2 cellular contexts compared by ENCODE assay signal in the genomic region with DNA sequence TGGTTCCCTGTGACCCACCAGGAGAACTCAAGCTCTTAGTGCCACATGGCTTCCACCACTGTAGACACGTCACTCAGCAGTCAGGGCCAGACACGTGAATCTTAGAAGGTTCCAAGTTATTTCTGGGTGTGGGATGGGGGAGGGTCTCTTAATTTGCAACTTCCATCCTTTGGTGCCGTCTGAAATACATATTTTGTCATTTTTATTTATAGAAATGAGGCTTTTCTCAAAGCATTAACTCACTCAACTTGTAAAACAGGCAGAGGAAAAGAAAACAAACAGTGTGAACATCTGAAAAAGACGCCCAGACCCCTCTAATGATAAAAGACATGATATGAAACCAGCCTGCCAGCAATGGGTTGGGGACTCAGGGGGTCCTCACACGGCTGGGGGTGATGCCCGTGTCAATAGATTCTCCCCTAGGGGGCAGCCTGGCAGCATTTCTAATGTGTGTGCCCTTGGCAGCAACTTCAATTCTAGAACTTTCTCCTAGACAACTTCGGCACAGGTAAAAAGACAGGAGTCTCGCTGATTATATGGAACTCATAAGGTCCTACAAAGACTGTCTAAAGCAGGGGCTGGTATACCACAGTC.
TF ChIP-seq lines count a peak whose summit lies in the region.

No MANE protein-coding gene starts in this region.

TF ChIP-seq in HCT116, 20 proteins besides CTCF, POLR2A, EP300 and RAD21:
- no peak for TF ChIP-seq CBX3 (IDR thresholded peaks at IDR 0.05; ENCODE audit: low read depth)
- TF ChIP-seq, protein P1, sequence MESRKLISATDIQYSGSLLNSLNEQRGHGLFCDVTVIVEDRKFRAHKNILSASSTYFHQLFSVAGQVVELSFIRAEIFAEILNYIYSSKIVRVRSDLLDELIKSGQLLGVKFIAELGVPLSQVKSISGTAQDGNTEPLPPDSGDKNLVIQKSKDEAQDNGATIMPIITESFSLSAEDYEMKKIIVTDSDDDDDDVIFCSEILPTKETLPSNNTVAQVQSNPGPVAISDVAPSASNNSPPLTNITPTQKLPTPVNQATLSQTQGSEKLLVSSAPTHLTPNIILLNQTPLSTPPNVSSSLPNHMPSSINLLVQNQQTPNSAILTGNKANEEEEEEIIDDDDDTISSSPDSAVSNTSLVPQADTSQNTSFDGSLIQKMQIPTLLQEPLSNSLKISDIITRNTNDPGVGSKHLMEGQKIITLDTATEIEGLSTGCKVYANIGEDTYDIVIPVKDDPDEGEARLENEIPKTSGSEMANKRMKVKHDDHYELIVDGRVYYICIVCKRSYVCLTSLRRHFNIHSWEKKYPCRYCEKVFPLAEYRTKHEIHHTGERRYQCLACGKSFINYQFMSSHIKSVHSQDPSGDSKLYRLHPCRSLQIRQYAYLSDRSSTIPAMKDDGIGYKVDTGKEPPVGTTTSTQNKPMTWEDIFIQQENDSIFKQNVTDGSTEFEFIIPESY (IDR thresholded peaks at IDR 0.05; ENCODE audit: extremely low read depth, insufficient replicate concordance, low read length), result no peak
- TF ChIP-seq, protein P2, sequence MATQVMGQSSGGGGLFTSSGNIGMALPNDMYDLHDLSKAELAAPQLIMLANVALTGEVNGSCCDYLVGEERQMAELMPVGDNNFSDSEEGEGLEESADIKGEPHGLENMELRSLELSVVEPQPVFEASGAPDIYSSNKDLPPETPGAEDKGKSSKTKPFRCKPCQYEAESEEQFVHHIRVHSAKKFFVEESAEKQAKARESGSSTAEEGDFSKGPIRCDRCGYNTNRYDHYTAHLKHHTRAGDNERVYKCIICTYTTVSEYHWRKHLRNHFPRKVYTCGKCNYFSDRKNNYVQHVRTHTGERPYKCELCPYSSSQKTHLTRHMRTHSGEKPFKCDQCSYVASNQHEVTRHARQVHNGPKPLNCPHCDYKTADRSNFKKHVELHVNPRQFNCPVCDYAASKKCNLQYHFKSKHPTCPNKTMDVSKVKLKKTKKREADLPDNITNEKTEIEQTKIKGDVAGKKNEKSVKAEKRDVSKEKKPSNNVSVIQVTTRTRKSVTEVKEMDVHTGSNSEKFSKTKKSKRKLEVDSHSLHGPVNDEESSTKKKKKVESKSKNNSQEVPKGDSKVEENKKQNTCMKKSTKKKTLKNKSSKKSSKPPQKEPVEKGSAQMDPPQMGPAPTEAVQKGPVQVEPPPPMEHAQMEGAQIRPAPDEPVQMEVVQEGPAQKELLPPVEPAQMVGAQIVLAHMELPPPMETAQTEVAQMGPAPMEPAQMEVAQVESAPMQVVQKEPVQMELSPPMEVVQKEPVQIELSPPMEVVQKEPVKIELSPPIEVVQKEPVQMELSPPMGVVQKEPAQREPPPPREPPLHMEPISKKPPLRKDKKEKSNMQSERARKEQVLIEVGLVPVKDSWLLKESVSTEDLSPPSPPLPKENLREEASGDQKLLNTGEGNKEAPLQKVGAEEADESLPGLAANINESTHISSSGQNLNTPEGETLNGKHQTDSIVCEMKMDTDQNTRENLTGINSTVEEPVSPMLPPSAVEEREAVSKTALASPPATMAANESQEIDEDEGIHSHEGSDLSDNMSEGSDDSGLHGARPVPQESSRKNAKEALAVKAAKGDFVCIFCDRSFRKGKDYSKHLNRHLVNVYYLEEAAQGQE (IDR thresholded peaks at IDR 0.05; ENCODE audit: low read depth), result no peak
- no peak for TF ChIP-seq ZFX (IDR thresholded peaks at IDR 0.05)
- no peak for TF ChIP-seq EGR1 (IDR thresholded peaks at IDR 0.05; ENCODE audit: low read depth)
- TF ChIP-seq TCF7L2 (IDR thresholded peaks at IDR 0.05; ENCODE audit: borderline replicate concordance, extremely low read depth, insufficient read depth, insufficient read length), result no peak
- TF ChIP-seq ELF1 (IDR thresholded peaks at IDR 0.05; ENCODE audit: borderline replicate concordance, low read depth), result no peak
- TF ChIP-seq EZH2 (IDR thresholded peaks at IDR 0.05), result no peak
- TF ChIP-seq, protein P3, sequence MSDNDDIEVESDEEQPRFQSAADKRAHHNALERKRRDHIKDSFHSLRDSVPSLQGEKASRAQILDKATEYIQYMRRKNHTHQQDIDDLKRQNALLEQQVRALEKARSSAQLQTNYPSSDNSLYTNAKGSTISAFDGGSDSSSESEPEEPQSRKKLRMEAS (IDR thresholded peaks at IDR 0.05), result no peak
- no peak for TF ChIP-seq ZNF274 (IDR thresholded peaks at IDR 0.05; ENCODE audit: low read depth, low read length)

TF ChIP-seq in H1, 55 proteins besides CTCF, POLR2A, EP300 and RAD21:
- TF ChIP-seq CREB1 (IDR thresholded peaks at IDR 0.05), result no peak
- TF ChIP-seq RXRA (IDR thresholded peaks at IDR 0.05; ENCODE audit: insufficient read depth, low read depth, low read length), result no peak
- TF ChIP-seq HDAC2 (IDR thresholded peaks at IDR 0.05; ENCODE audit: borderline replicate concordance in 1 of 2, low read depth in 2 of 2, low read length in 2 of 2), result no peak
- TF ChIP-seq SIX5 (IDR thresholded peaks at IDR 0.05; ENCODE audit: low read depth, low read length), result no peak
- no peak for TF ChIP-seq SRF (IDR thresholded peaks at IDR 0.05; ENCODE audit: low read depth, low read length)
- no peak for TF ChIP-seq ASH2L (IDR thresholded peaks at IDR 0.05; ENCODE audit: low read length)
- TF ChIP-seq YY1 (IDR thresholded peaks at IDR 0.05; ENCODE audit: low read depth, low read length), result no peak
- TF ChIP-seq POLR2AphosphoS5 (IDR thresholded peaks at IDR 0.05; ENCODE audit: low read depth, low read length), result no peak
- no peak for TF ChIP-seq NANOG (IDR thresholded peaks at IDR 0.05; ENCODE audit: insufficient read depth, low read depth, low read length, poor library complexity, severe bottlenecking)
- no peak for TF ChIP-seq SP1 (IDR thresholded peaks at IDR 0.05; ENCODE audit: low read depth, low read length)
- TF ChIP-seq SIRT6 (IDR thresholded peaks at IDR 0.05; ENCODE audit: low read length), result no peak
